In genomic region chr1:151680391-151680790, GRCh38 we compare ENCODE assay signal across 11 cellular contexts.
A peak's percentile ranks its signal among the peaks of the same experiment; 100 is the strongest.
DNase-seq lines count a peak whose midpoint lies in the region; ATAC-seq and TF ChIP-seq lines count a peak whose summit lies in the region.
"Had no signal": no experiment of that assay in that cellular context is flagged by ENCODE, and none has a peak within 500 bp of the region (broad histone marks: within the 10 kb centered on the region; RNA-seq: fewer than 3 reads in every experiment).

No MANE protein-coding gene starts in this region.

- H3K27ac ChIP-seq in RWPE2 (ENCODE audit: poor library complexity, severe bottlenecking): peak overlapping the region; percentile 98
- H3K27ac ChIP-seq in epithelial cell of prostate: peak overlapping the region; percentile 95
- H3K27ac ChIP-seq in rectal smooth muscle tissue (ENCODE audit: low read depth, low read length): peak overlapping the region; percentile 47
- H3K27ac ChIP-seq: body of pancreas had no signal

- no peaks in the 10 kb centered on the region for H3K9me3 ChIP-seq in RWPE2 (ENCODE audit: severe bottlenecking)
- H3K9me3 ChIP-seq: body of pancreas had no signal

- DNase-seq in ELR (ENCODE audit: low read depth) (peak; percentile 58), RWPE2 (ENCODE audit: low spot score) (no peak), epithelial cell of prostate (ENCODE audit: low read depth, low spot score) (no peak), T-helper 1 cell (no peak), NCI-H1930 (lab: John Stamatoyannopoulos, UW) (no peak), NCI-H1436 (lab: John Stamatoyannopoulos, UW) (no peak), NOMO-1 treated with dmso at 0.1 percent for 144 hours (lab: John Stamatoyannopoulos, UW; ENCODE audit: unreplicated experiment) (no peak)
- DNase-seq: body of pancreas; CD4-positive, alpha-beta memory T cell; T-helper 17 cell had no signal

- peaks cover 35% of the 10 kb centered on the region for H3K4me1 ChIP-seq in RWPE2 (ENCODE audit: insufficient read depth, poor library complexity, severe bottlenecking)
- peaks cover 7% of the 10 kb centered on the region for H3K4me1 ChIP-seq in rectal smooth muscle tissue (ENCODE audit: control insufficient read depth, insufficient read depth, low read length)
- H3K4me1 ChIP-seq: body of pancreas had no signal

- no peak for TF ChIP-seq CTCF in RWPE2 (IDR thresholded peaks at IDR 0.05; ENCODE audit: poor library complexity, severe bottlenecking)

- no peaks in the 10 kb centered on the region for H3K27me3 ChIP-seq in RWPE2 (ENCODE audit: insufficient read depth, poor library complexity, severe bottlenecking)
- no peaks in the 10 kb centered on the region for H3K27me3 ChIP-seq in rectal smooth muscle tissue (ENCODE audit: control insufficient read depth, insufficient read depth, low read length)
- H3K27me3 ChIP-seq: body of pancreas had no signal

- H3K9ac ChIP-seq in rectal smooth muscle tissue (ENCODE audit: low read length): no peak overlapping the region

- H3K36me3 ChIP-seq in RWPE2 (ENCODE audit: low read depth) (peaks cover 31% of the 10 kb centered on the region), rectal smooth muscle tissue (ENCODE audit: control insufficient read depth, insufficient read depth, low read length) (no peaks in the 10 kb centered on the region)

- peak; percentile 78 for ATAC-seq in RWPE2 (ENCODE audit: low read depth)
- ATAC-seq: body of pancreas, T-helper 17 cell had no signal

- H3K4me3 ChIP-seq in RWPE2 (ENCODE audit: severe bottlenecking) (no peak overlapping the region), rectal smooth muscle tissue (ENCODE audit: low read length) (no peak overlapping the region)
- H3K4me3 ChIP-seq: body of pancreas had no signal

Comparison
In these comparisons a context has a peak if more than half of its experiments do, and no peak if none do; other contexts are left out.
1. H3K27ac ChIP-seq: peak in every context shown above with its lines; median percentile 98 in RWPE2; 95 in epithelial cell of prostate; 47 in rectal smooth muscle tissue.